ENCODE assay signal across 28 cellular contexts in genomic region chr2:24853996-24854395, GRCh38.
DNase-seq lines count a peak whose midpoint lies in the region; ATAC-seq and TF ChIP-seq lines count a peak whose summit lies in the region.
"Had no signal": no experiment of that assay in that cellular context is flagged by ENCODE, and none has a peak within 500 bp of the region (broad histone marks: within the 10 kb centered on the region; RNA-seq: fewer than 3 reads in every experiment).

No MANE protein-coding gene starts in this region.

- TF ChIP-seq CTCF in left ventricle myocardium inferior (IDR thresholded peaks at IDR 0.05; ENCODE audit: borderline replicate concordance) (no peak), fibroblast of mammary gland (conservative IDR thresholded peaks at IDR 0.05; ENCODE audit: control insufficient read depth, insufficient read depth, low read depth, low read length) (no peak), neural progenitor cell (IDR thresholded peaks at IDR 0.05) (no peak), tibial nerve (IDR thresholded peaks at IDR 0.05) (no peak)
- no peak for TF ChIP-seq CTCF in CD4-positive, alpha-beta T cell (IDR thresholded peaks at IDR 0.05)
- TF ChIP-seq CTCF in activated CD8-positive, alpha-beta T cell treated with anti-CD3 and anti-CD28 coated beads for 36 hours (IDR thresholded peaks at IDR 0.05): no peak

- intact Hi-C loops in left ventricle myocardium inferior (cut with micrococcal nuclease) (no loop called here), left ventricle myocardium superior (cut with micrococcal nuclease) (no loop called here)
- intact Hi-C loops in CD4-positive, alpha-beta T cell (cut with DNase I, micrococcal nuclease): no loop called here
- intact Hi-C loops in activated CD8-positive, alpha-beta T cell treated with anti-CD3 and anti-CD28 coated beads for 36 hours (cut with micrococcal nuclease): no loop called here

- no peaks in the 10 kb centered on the region for H3K9me3 Mint-ChIP-seq in neural progenitor cell
- no peaks in the 10 kb centered on the region for H3K9me3 Mint-ChIP-seq in CD4-positive, alpha-beta T cell
- no peaks in the 10 kb centered on the region for H3K9me3 Mint-ChIP-seq in activated CD8-positive, alpha-beta T cell treated with anti-CD3 and anti-CD28 coated beads for 36 hours
- H3K9me3 Mint-ChIP-seq: activated naive CD8-positive, alpha-beta T cell treated with anti-CD3 and anti-CD28 coated beads, Interleukin-2, amount 10 ng/mL, durations not matched to agents 7 days and 5 days; activated T-helper 2 cell treated with anti-CD3 and anti-CD28 coated beads, Interferon-gamma antibody, Interleukin-2, Interleukin-4, amounts not matched to agents 10 μg/mL and 5 μg/mL and 100 μg/mL, durations not matched to agents 14 hours and 24 hours and 36 hours; natural killer cell had no signal

- no peaks in the 10 kb centered on the region for H4K20me1 ChIP-seq in neural progenitor cell (ENCODE audit: low read depth)

- CTCF ChIA-PET in CD4-positive, alpha-beta T cell (lab: Charles Lee): no interaction called here
- CTCF ChIA-PET in activated CD8-positive, alpha-beta T cell treated with anti-CD3 and anti-CD28 coated beads for 36 hours (lab: Charles Lee): no interaction called here

- no peak overlapping the region for H3K4me3 Mint-ChIP-seq in neural progenitor cell
- no peak overlapping the region for H3K4me3 Mint-ChIP-seq in CD4-positive, alpha-beta T cell
- no peak overlapping the region for H3K4me3 Mint-ChIP-seq in activated CD8-positive, alpha-beta T cell treated with anti-CD3 and anti-CD28 coated beads for 36 hours
- H3K4me3 Mint-ChIP-seq: activated naive CD8-positive, alpha-beta T cell treated with anti-CD3 and anti-CD28 coated beads, Interleukin-2, amount 10 ng/mL, durations not matched to agents 7 days and 5 days; CD8-positive, alpha-beta memory T cell; GM23338; natural killer cell; WTC11 had no signal

- H3K4me2 ChIP-seq in neural progenitor cell: no peak overlapping the region
- H3K4me2 ChIP-seq: A549, GM23338, KMS-11 had no signal

- peaks cover 17% of the 10 kb centered on the region for H3K36me3 Mint-ChIP-seq in neural progenitor cell
- H3K36me3 Mint-ChIP-seq in CD4-positive, alpha-beta T cell (ENCODE audit: low read depth): no peaks in the 10 kb centered on the region
- H3K36me3 Mint-ChIP-seq in activated CD8-positive, alpha-beta T cell treated with anti-CD3 and anti-CD28 coated beads for 36 hours (ENCODE audit: low read depth): peaks cover 30% of the 10 kb centered on the region
- H3K36me3 Mint-ChIP-seq: natural killer cell had no signal

- H3K4me3 ChIP-seq in left ventricle myocardium inferior (no peak overlapping the region), fibroblast of mammary gland (ENCODE audit: control insufficient read depth, low read depth, low read length) (no peak overlapping the region), neural progenitor cell (no peak overlapping the region), tibial nerve (no peak overlapping the region)
- H3K4me3 ChIP-seq: A549, colonic mucosa, GM23338 had no signal

- H3K27me3 Mint-ChIP-seq in neural progenitor cell (ENCODE audit: insufficient read depth, low read depth): peaks cover 6% of the 10 kb centered on the region
- no peaks in the 10 kb centered on the region for H3K27me3 Mint-ChIP-seq in CD4-positive, alpha-beta T cell
- H3K27me3 Mint-ChIP-seq in activated CD8-positive, alpha-beta T cell treated with anti-CD3 and anti-CD28 coated beads for 36 hours: no peaks in the 10 kb centered on the region
- H3K27me3 Mint-ChIP-seq: activated naive CD8-positive, alpha-beta T cell treated with anti-CD3 and anti-CD28 coated beads, Interleukin-2, amount 10 ng/mL, durations not matched to agents 7 days and 5 days; CD8-positive, alpha-beta memory T cell; progenitor cell of endocrine pancreas had no signal

- POLR2A ChIA-PET in CD4-positive, alpha-beta T cell (lab: Charles Lee): no interaction called here
- POLR2A ChIA-PET in activated CD8-positive, alpha-beta T cell treated with anti-CD3 and anti-CD28 coated beads for 36 hours (lab: Charles Lee): no interaction called here

- TF ChIP-seq EP300 in tibial nerve (IDR thresholded peaks at IDR 0.05): no peak

- peak overlapping the region; percentile 31 for H3K27ac Mint-ChIP-seq in neural progenitor cell
- no peak overlapping the region for H3K27ac Mint-ChIP-seq in CD4-positive, alpha-beta T cell
- no peak overlapping the region for H3K27ac Mint-ChIP-seq in activated CD8-positive, alpha-beta T cell treated with anti-CD3 and anti-CD28 coated beads for 36 hours
- H3K27ac Mint-ChIP-seq: activated naive CD8-positive, alpha-beta T cell treated with anti-CD3 and anti-CD28 coated beads, Interleukin-2, amount 10 ng/mL, durations not matched to agents 7 days and 5 days; activated T-helper 2 cell treated with anti-CD3 and anti-CD28 coated beads, Interferon-gamma antibody, Interleukin-2, Interleukin-4, amounts not matched to agents 10 μg/mL and 5 μg/mL and 100 μg/mL, durations not matched to agents 14 hours and 24 hours and 36 hours; GM23338; natural killer cell; progenitor cell of endocrine pancreas; WTC11 had no signal

- peaks cover 40% of the 10 kb centered on the region for H3K4me1 ChIP-seq in left ventricle myocardium inferior
- H3K4me1 ChIP-seq in neural progenitor cell: peaks cover 11% of the 10 kb centered on the region
- H3K4me1 ChIP-seq in tibial nerve: peaks cover 0 to 77% (median 38%) of the 10 kb centered on the region in 4 donors
- H3K4me1 ChIP-seq: A549, colonic mucosa had no signal

- DNase-seq in left ventricle myocardium inferior (peak; percentile 13), left ventricle myocardium superior (no peak), fibroblast of mammary gland (ENCODE audit: low read depth) (peak; percentile 27), neural progenitor cell (ENCODE audit: low spot score) (no peak), tibial nerve (ENCODE audit: low spot score in 2 of 2) (no peak), SHP77 (lab: John Stamatoyannopoulos, UW) (no peak)
- DNase-seq in CD4-positive, alpha-beta T cell: no peak
- no peak for DNase-seq in activated CD8-positive, alpha-beta T cell treated with anti-CD3 and anti-CD28 coated beads for 36 hours
- DNase-seq: activated CD4-positive, alpha-beta T cell treated with anti-CD3 and anti-CD28 coated beads, Interleukin-2, amount 50 U/mL, for 4 hours; activated CD8-positive, alpha-beta memory T cell treated with anti-CD3 and anti-CD28 coated beads, Interleukin-2, amount 50 U/mL, for 4 hours; activated naive CD8-positive, alpha-beta T cell treated with anti-CD3 and anti-CD28 coated beads, Interleukin-2, amount 10 ng/mL, durations not matched to agents 7 days and 5 days; brain microvascular endothelial cell; CD8-positive, alpha-beta memory T cell; colonic mucosa; GDM1; left colon; midbrain; natural killer cell; NCI-H1436 treated with DMSO at 0.1 percent for 48 hours; NCI-H2107; substantia nigra; T-helper 9 cell had no signal

- H3F3A ChIP-seq in neural progenitor cell (ENCODE audit: low read depth): no peaks in the 10 kb centered on the region

- H3K79me2 ChIP-seq in neural progenitor cell (ENCODE audit: low read depth): no peaks in the 10 kb centered on the region

- H3K9me3 ChIP-seq in left ventricle myocardium inferior (replicated peaks) (no peaks in the 10 kb centered on the region), neural progenitor cell (ENCODE audit: low read depth) (no peaks in the 10 kb centered on the region), tibial nerve (no peaks in the 10 kb centered on the region)
- H3K9me3 ChIP-seq in CD4-positive, alpha-beta T cell (ENCODE audit: control insufficient read depth, low read length): no peaks in the 10 kb centered on the region
- H3K9me3 ChIP-seq: A549, colonic mucosa had no signal

- H3K27ac ChIP-seq in left ventricle myocardium inferior (replicated peaks): peak overlapping the region; percentile 85
- H3K27ac ChIP-seq in neural progenitor cell: no peak overlapping the region
- peak overlapping the region; percentile 64 to 91 (median 88) for H3K27ac ChIP-seq in tibial nerve
- no peak overlapping the region for H3K27ac ChIP-seq in CD4-positive, alpha-beta T cell (ENCODE audit: low read depth, low read length)
- H3K27ac ChIP-seq: A549, brain microvascular endothelial cell, colonic mucosa, KMS-11 had no signal

- H3K36me3 ChIP-seq in left ventricle myocardium inferior (no peaks in the 10 kb centered on the region), neural progenitor cell (no peaks in the 10 kb centered on the region), tibial nerve (no peaks in the 10 kb centered on the region)
- H3K36me3 ChIP-seq: brain microvascular endothelial cell, colonic mucosa had no signal

- no peak for TF ChIP-seq POLR2A in tibial nerve (IDR thresholded peaks at IDR 0.05)

- no peak overlapping the region for H2AFZ ChIP-seq in neural progenitor cell (replicated peaks)
- H2AFZ ChIP-seq: GM23338 had no signal

- H3K4me1 Mint-ChIP-seq in neural progenitor cell: peaks cover 8% of the 10 kb centered on the region
- H3K4me1 Mint-ChIP-seq in CD4-positive, alpha-beta T cell (ENCODE audit: low read depth): no peaks in the 10 kb centered on the region
- H3K4me1 Mint-ChIP-seq in activated CD8-positive, alpha-beta T cell treated with anti-CD3 and anti-CD28 coated beads for 36 hours (ENCODE audit: low read depth): no peaks in the 10 kb centered on the region
- H3K4me1 Mint-ChIP-seq: CD8-positive, alpha-beta memory T cell; GM23338; natural killer cell; WTC11 had no signal

- H3K27me3 ChIP-seq in left ventricle myocardium inferior (ENCODE audit: low read depth): no peaks in the 10 kb centered on the region
- H3K27me3 ChIP-seq in neural progenitor cell: no peaks in the 10 kb centered on the region
- H3K27me3 ChIP-seq in tibial nerve: no peaks in the 10 kb centered on the region
- no peaks in the 10 kb centered on the region for H3K27me3 ChIP-seq in CD4-positive, alpha-beta T cell (ENCODE audit: control insufficient read depth, insufficient read depth, low read length)
- H3K27me3 ChIP-seq: brain microvascular endothelial cell, colonic mucosa had no signal

- no peak for ATAC-seq in left ventricle myocardium superior
- ATAC-seq in CD4-positive, alpha-beta T cell (ENCODE audit: poor library complexity): no peak
- no peak for ATAC-seq in activated CD8-positive, alpha-beta T cell treated with anti-CD3 and anti-CD28 coated beads for 36 hours
- ATAC-seq: A549, GM23338, natural killer cell, WTC11 had no signal

- 51 to 74% methylated on average over 3 of the region's 3 CpGs for WGBS in tibial nerve, 2 donors

- H3K9ac ChIP-seq in neural progenitor cell: no peak overlapping the region
- H3K9ac ChIP-seq: KMS-11 had no signal

Comparison
In these comparisons a context has a peak if more than half of its experiments do, and no peak if none do; other contexts are left out.
1. DNase-seq: peak in left ventricle myocardium inferior (single experiment) and fibroblast of mammary gland (single experiment); none in left ventricle myocardium superior (single experiment), neural progenitor cell (single experiment), tibial nerve (0 of 2), CD4-positive, alpha-beta T cell (0 of 10), activated CD8-positive, alpha-beta T cell treated with anti-CD3 and anti-CD28 coated beads for 36 hours (single experiment) and SHP77 (0 of 2).
2. H3K27ac ChIP-seq: peak in left ventricle myocardium inferior (single experiment) and tibial nerve (4 of 4); none in neural progenitor cell (single experiment) and CD4-positive, alpha-beta T cell (single experiment).